Comparison of ENCODE assay signal across 1 cellular context in genomic region chr1:32351859-32352745, GRCh38.
TF ChIP-seq lines count a peak whose summit lies in the region.

No MANE protein-coding gene starts in this region.

TF ChIP-seq in HEK293, 187 proteins besides CTCF, POLR2A, EP300 and RAD21 (continued from another document):
- TF ChIP-seq ZNF266 (tag by site-specific recombination; IDR thresholded peaks at IDR 0.05; ENCODE audit: low read depth) (0 out of 2 replicates have a peak, but pooled peaks have one; percentile 17), ZBTB8A (tag by site-specific recombination; IDR thresholded peaks at IDR 0.05) (peak; percentile 62), ZNF404 (tag by site-specific recombination; IDR thresholded peaks at IDR 0.05) (no peak), ZNF341 (tag by site-specific recombination; IDR thresholded peaks at IDR 0.05; ENCODE audit: low read depth) (peak; percentile 81), ZBTB17 (tag by site-specific recombination; IDR thresholded peaks at IDR 0.05) (0 out of 2 replicates have a peak, but pooled peaks have one; percentile 33), ZNF133 (tag by site-specific recombination; IDR thresholded peaks at IDR 0.05) (no peak), ZNF600 (tag by site-specific recombination; IDR thresholded peaks at IDR 0.05) (peak; percentile 58), SCRT1 (tag by site-specific recombination; IDR thresholded peaks at IDR 0.05; ENCODE audit: borderline replicate concordance) (no peak), ZNF660 (tag by site-specific recombination; IDR thresholded peaks at IDR 0.05) (0 out of 2 replicates have a peak, but pooled peaks have one; percentile 40), ZNF335 (tag by site-specific recombination; conservative IDR thresholded peaks at IDR 0.05) (peak; percentile 87)
